ENCODE assay signal across 12 cellular contexts in genomic region chr22:20514658-20515406, GRCh38. TPM values are rescaled to one million over a fixed set of nuclear protein-coding genes. Genes with fewer than 3 reads are reported as not detected.
A peak's percentile ranks its signal among the peaks of the same experiment; 100 is the strongest.
DNase-seq lines count a peak whose midpoint lies in the region; ATAC-seq and TF ChIP-seq lines count a peak whose summit lies in the region.
"Had no signal": no experiment of that assay in that cellular context is flagged by ENCODE, and none has a peak within 500 bp of the region (broad histone marks: within the 10 kb centered on the region; RNA-seq: fewer than 3 reads in every experiment).

No MANE protein-coding gene starts in this region.

- H3K36me3 Mint-ChIP-seq in activated T-cell treated with anti-CD3 and anti-CD28 coated beads, Interleukin-2, amount 50 U/mL, for 24 hours (ENCODE audit: low read depth) = peaks cover 78% of the 10 kb centered on the region
- H3K36me3 Mint-ChIP-seq in T-cell (peaks cover 17% of the 10 kb centered on the region), WTC11 (peaks cover 4% of the 10 kb centered on the region; the same call in 1 of the 2 replicates)

- no peak overlapping the region for H3K4me3 ChIP-seq in fibroblast of villous mesenchyme (ENCODE audit: low read depth, low read length)
- H3K4me3 ChIP-seq in stomach smooth muscle (ENCODE audit: low read length in 2 of 2) = no peak overlapping the region
- H3K4me3 ChIP-seq: uterus had no signal

- TF ChIP-seq CTCF in fibroblast of villous mesenchyme (IDR thresholded peaks at IDR 0.05; ENCODE audit: insufficient read depth, low read depth, low read length) (no peak), WTC11 (IDR thresholded peaks at IDR 0.05) (no peak)

- no peak for DNase-seq in activated T-cell treated with anti-CD3 and anti-CD28 coated beads, Interleukin-2, amount 50 U/mL, for 24 hours
- DNase-seq in activated T-cell treated with anti-CD3 and anti-CD28 coated beads for 4 hours (no peak), T-cell (no peak), fibroblast of villous mesenchyme (ENCODE audit: low read depth) (peak; percentile 92), WTC11 (ENCODE audit: low spot score) (no peak)
- DNase-seq in effector CD8-positive, alpha-beta T cell (lab: John Stamatoyannopoulos, UW) = no peak
- DNase-seq: NCI-H1694, T-helper 2 cell had no signal

- peaks cover 84% of the 10 kb centered on the region for H3K4me1 Mint-ChIP-seq in activated T-cell treated with anti-CD3 and anti-CD28 coated beads, Interleukin-2, amount 50 U/mL, for 24 hours (ENCODE audit: low read depth)
- H3K4me1 Mint-ChIP-seq in T-cell (peaks cover 79 to 85% (median 85%) of the 10 kb centered on the region in 3 donors), WTC11 (peaks cover 12% of the 10 kb centered on the region)

- no peak overlapping the region for H3K4me3 Mint-ChIP-seq in activated T-cell treated with anti-CD3 and anti-CD28 coated beads, Interleukin-2, amount 50 U/mL, for 24 hours
- peak overlapping the region in 1 of 3 donors; percentile 39 for H3K4me3 Mint-ChIP-seq in T-cell
- H3K4me3 Mint-ChIP-seq in WTC11 = no peak overlapping the region

- no peaks in the 10 kb centered on the region for H3K27me3 ChIP-seq in stomach smooth muscle (ENCODE audit: control insufficient read depth in 1 of 2, insufficient read depth in 2 of 2, low read length in 2 of 2)
- H3K27me3 ChIP-seq: uterus had no signal

- ATAC-seq in T-cell (replicated peaks in 1 of 4) (no peak), WTC11 (no peak), GM19351 (IDR thresholded peaks at IDR 0.05; ENCODE audit: unreplicated experiment) (no peak)

- H3K9ac ChIP-seq in stomach smooth muscle (ENCODE audit: low read length in 2 of 2) = peak overlapping the region; percentile 13 to 23

- H3K9me3 ChIP-seq in stomach smooth muscle (ENCODE audit: control insufficient read depth in 2 of 2, low read length in 2 of 2) = no peaks in the 10 kb centered on the region
- H3K9me3 ChIP-seq: uterus had no signal

- no peak overlapping the region for H3K27ac ChIP-seq in stomach smooth muscle (ENCODE audit: low read length)
- H3K27ac ChIP-seq: C4-2B had no signal

- H3K9me3 Mint-ChIP-seq in activated T-cell treated with anti-CD3 and anti-CD28 coated beads, Interleukin-2, amount 50 U/mL, for 24 hours = no peaks in the 10 kb centered on the region
- H3K9me3 Mint-ChIP-seq in T-cell (no peaks in the 10 kb centered on the region), WTC11 (no peaks in the 10 kb centered on the region)

- peaks cover 0 to 15% of the 10 kb centered on the region in 2 donors for H3K36me3 ChIP-seq in stomach smooth muscle (ENCODE audit: control insufficient read depth in 2 of 2, insufficient read depth in 2 of 2, low read length in 2 of 2)
- H3K36me3 ChIP-seq: uterus had no signal

- peaks cover 20% of the 10 kb centered on the region for H3K4me1 ChIP-seq in stomach smooth muscle (ENCODE audit: control insufficient read depth, insufficient read depth, low read length)

- H3K27ac Mint-ChIP-seq in activated T-cell treated with anti-CD3 and anti-CD28 coated beads, Interleukin-2, amount 50 U/mL, for 24 hours = peak overlapping the region; percentile 73
- peak overlapping the region; percentile 4 to 49 for H3K27ac Mint-ChIP-seq in T-cell
- no peak overlapping the region for H3K27ac Mint-ChIP-seq in WTC11

- POLR2A ChIA-PET in T-cell (lab: Charles Lee) = interaction anchor here in 1 of 2 donors (0.6 kb wide), 2 partner anchors 43 to 414 kb away, joined by 3 to 4 read pairs; no protein-coding TSS in a partner anchor
- POLR2A ChIA-PET in WTC11 (lab: Charles Lee) = no interaction called here

- CTCF ChIA-PET in T-cell (lab: Charles Lee) (interaction anchor here in 1 of 2 donors (0.6 to 0.9 kb wide), 4 partner anchors 9 to 1399 kb away, joined by 3 to 4 read pairs (median 3); no protein-coding TSS in a partner anchor), WTC11 (lab: Charles Lee) (interaction anchor here (1.2 kb wide), 2 partner anchors 53 to 97 kb away, joined by 3 read pairs; no protein-coding TSS in a partner anchor)

- no peaks in the 10 kb centered on the region for H3K27me3 Mint-ChIP-seq in activated T-cell treated with anti-CD3 and anti-CD28 coated beads, Interleukin-2, amount 50 U/mL, for 24 hours
- H3K27me3 Mint-ChIP-seq in T-cell = no peaks in the 10 kb centered on the region
- H3K27me3 Mint-ChIP-seq in WTC11 (ENCODE audit: low read depth) = no peaks in the 10 kb centered on the region

TF ChIP-seq in WTC11, 78 proteins besides CTCF, POLR2A, EP300 and RAD21 (continues in another document):
- TF ChIP-seq TEAD1 (CRISPR knock-in tag; IDR thresholded peaks at IDR 0.05) (no peak), AFF4 (CRISPR knock-in tag; IDR thresholded peaks at IDR 0.05; ENCODE audit: borderline replicate concordance) (no peak), ATF6 (CRISPR knock-in tag; IDR thresholded peaks at IDR 0.05) (no peak), FOXK1 (CRISPR knock-in tag; IDR thresholded peaks at IDR 0.05) (no peak), MLX (CRISPR knock-in tag; IDR thresholded peaks at IDR 0.05) (no peak), STAT6 (CRISPR knock-in tag; conservative IDR thresholded peaks at IDR 0.05; ENCODE audit: low read depth) (no peak), SP1 (CRISPR knock-in tag; conservative IDR thresholded peaks at IDR 0.05) (no peak)

RNA-seq across cellular contexts. Expression of gene MED15, which starts 7.4 kb away (rescaled TPM):
- total RNA-seq in T-cell = 100 to 1,000 TPM; 214 to 317 (median 262) TPM
- total RNA-seq in fibroblast of villous mesenchyme = 37.0 and 51.0 TPM in 2 replicates
- total RNA-seq in WTC11 (2021) = 60.9 to 67.7 TPM (median 62.6 TPM) in 3 replicates

RNA-seq across cellular contexts. Expression of gene KLHL22, which starts 19.2 kb away (rescaled TPM):
- total RNA-seq in T-cell (10 to 100 TPM; 42.0 to 57.8 (median 47.1) TPM), fibroblast of villous mesenchyme (29.3 and 31.1 TPM in 2 replicates), WTC11 (2021) (9.9 to 15.7 TPM (median 12.1 TPM) in 3 replicates)
